In genomic region chr6:130906736-130907381, GRCh38 we compare ENCODE assay signal across 13 cellular contexts.
DNase-seq lines count a peak whose midpoint lies in the region; ATAC-seq and TF ChIP-seq lines count a peak whose summit lies in the region.
"Had no signal": no experiment of that assay in that cellular context is flagged by ENCODE, and none has a peak within 500 bp of the region (broad histone marks: within the 10 kb centered on the region; RNA-seq: fewer than 3 reads in every experiment).

No MANE protein-coding gene starts in this region.

- H4K20me1 ChIP-seq in osteoblast (ENCODE audit: insufficient read depth, low read length), result no peaks in the 10 kb centered on the region
- H4K20me1 ChIP-seq: BLaER1 treated with 17β-estradiol and CSF1 and Interleukin-3, amounts not matched to agents 10 nM and 100 nM had no signal

- no peak overlapping the region for H3K4me3 Mint-ChIP-seq in IgD-negative memory B cell

- no peak overlapping the region for H3K4me3 ChIP-seq in osteoblast (ENCODE audit: insufficient read depth, low read length)
- H3K4me3 ChIP-seq: BLaER1 treated with 17β-estradiol and CSF1 and Interleukin-3, amounts not matched to agents 10 nM and 100 nM had no signal

- peaks cover 2% of the 10 kb centered on the region for H3K36me3 Mint-ChIP-seq in IgD-negative memory B cell

- no peaks in the 10 kb centered on the region for H3K27me3 Mint-ChIP-seq in IgD-negative memory B cell

- DNase-seq in EL, result peak; percentile 69
- peak; percentile 53 for DNase-seq in dedifferentiated amniotic fluid mesenchymal stem cell (ENCODE audit: extremely low spot score)
- peak; percentile 86 for DNase-seq in osteoblast (ENCODE audit: insufficient read length, low spot score, missing footprints)
- DNase-seq in SHP77 treated with DMSO at 0.1 percent for 48 hours (lab: John Stamatoyannopoulos, UW), result no peak
- no peak for DNase-seq in RPMI8226
- DNase-seq: Kasumi-1, mesendoderm, NCI-H2081, nucleus accumbens had no signal

- H2AFZ ChIP-seq in osteoblast (ENCODE audit: low read length), result no peak overlapping the region

- H3K4me2 ChIP-seq in osteoblast (ENCODE audit: insufficient read depth, low read length), result peak overlapping the region; percentile 33
- H3K4me2 ChIP-seq: BLaER1 treated with 17β-estradiol and CSF1 and Interleukin-3, amounts not matched to agents 10 nM and 100 nM had no signal

- H3K4me1 ChIP-seq in osteoblast (ENCODE audit: insufficient read depth, low read length), result peaks cover 18% of the 10 kb centered on the region
- H3K4me1 ChIP-seq: BLaER1 treated with 17β-estradiol and CSF1 and Interleukin-3, amounts not matched to agents 10 nM and 100 nM had no signal

- TF ChIP-seq CTCF in osteoblast (IDR thresholded peaks at IDR 0.05; ENCODE audit: extremely low read depth, low read depth, low read length), result no peak

- H3K9me3 ChIP-seq in osteoblast (ENCODE audit: low read depth, low read length), result no peaks in the 10 kb centered on the region

- peaks cover 0 to 3% (median 2%) of the 10 kb centered on the region in 3 donors for H3K9me3 Mint-ChIP-seq in IgD-negative memory B cell

- peak overlapping the region in 2 of 3 donors; percentile 60 to 79 for H3K27ac Mint-ChIP-seq in IgD-negative memory B cell

- no peak for ATAC-seq in GM21515 (IDR thresholded peaks at IDR 0.05; ENCODE audit: unreplicated experiment)
- ATAC-seq in HG02763 (IDR thresholded peaks at IDR 0.05; ENCODE audit: unreplicated experiment), result no peak

- peak overlapping the region; percentile 49 for H3K27ac ChIP-seq in osteoblast (ENCODE audit: low read depth, low read length)
- H3K27ac ChIP-seq: BLaER1 treated with 17β-estradiol and CSF1 and Interleukin-3, amounts not matched to agents 10 nM and 100 nM had no signal

- H3K4me1 Mint-ChIP-seq in IgD-negative memory B cell, result peaks cover 0 to 6% (median 3%) of the 10 kb centered on the region in 3 donors

- H3K27me3 ChIP-seq in osteoblast (ENCODE audit: insufficient read depth, low read length), result no peaks in the 10 kb centered on the region
- H3K27me3 ChIP-seq: BLaER1 treated with 17β-estradiol and CSF1 and Interleukin-3, amounts not matched to agents 10 nM and 100 nM had no signal

- H3K79me2 ChIP-seq in osteoblast (ENCODE audit: insufficient read depth, low read length), result peaks cover 4% of the 10 kb centered on the region

- H3K36me3 ChIP-seq in osteoblast (ENCODE audit: insufficient read depth, low read length), result no peaks in the 10 kb centered on the region

Comparison
In these comparisons a context has a peak if more than half of its experiments do, and no peak if none do; other contexts are left out.
1. DNase-seq: peak in EL (single experiment), dedifferentiated amniotic fluid mesenchymal stem cell (single experiment) and osteoblast (single experiment); none in SHP77 treated with DMSO at 0.1 percent for 48 hours (single experiment) and RPMI8226 (single experiment).